In genomic region chr11:17864478-17864941, GRCh38 we compare ENCODE assay signal across 8 cellular contexts.
DNase-seq lines count a peak whose midpoint lies in the region; ATAC-seq, FAIRE-seq and TF ChIP-seq lines count a peak whose summit lies in the region.

No MANE protein-coding gene starts in this region.

- POLR2A ChIA-PET in AG04450 (lab: Yijun Ruan, JAX), result no interaction called here

- H4K20me1 ChIP-seq in OCI-LY3 (ENCODE audit: insufficient read depth, low read length), result no peaks in the 10 kb centered on the region
- H4K20me1 ChIP-seq in hepatocyte (ENCODE audit: insufficient read depth, poor library complexity, severe bottlenecking), result no peaks in the 10 kb centered on the region

- FAIRE-seq in GM12892 (lab: Jason Lieb, UNC), result peak; percentile 57

- H3K36me3 ChIP-seq in OCI-LY3 (replicated peaks; ENCODE audit: low read depth, low read length) (no peaks in the 10 kb centered on the region), hepatocyte (replicated peaks; ENCODE audit: insufficient read depth, low read depth) (no peaks in the 10 kb centered on the region)

- H3K79me2 ChIP-seq in OCI-LY3 (ENCODE audit: low read length) (no peaks in the 10 kb centered on the region), hepatocyte (no peaks in the 10 kb centered on the region)

- H3K27ac ChIP-seq in AG04450 (ENCODE audit: low read depth, low read length) (no peak overlapping the region), OCI-LY3 (ENCODE audit: low read length) (no peak overlapping the region), hepatocyte (no peak overlapping the region)

- peak; percentile 56 for TF ChIP-seq CTCF in AG04450 (IDR thresholded peaks at IDR 0.05; ENCODE audit: low read depth, low read length)
- TF ChIP-seq CTCF in OCI-LY3 (IDR thresholded peaks at IDR 0.05; ENCODE audit: low read depth, low read length), result peak; percentile 67
- TF ChIP-seq CTCF in hepatocyte (IDR thresholded peaks at IDR 0.05; ENCODE audit: poor library complexity), result peak; percentile 48

- DNase-seq in AG04450 (ENCODE audit: low read depth, low spot score) (no peak), GM12892 (ENCODE audit: insufficient read length) (no peak), hepatocyte (ENCODE audit: low spot score) (peak; percentile 45), sciatic nerve (ENCODE audit: low spot score) (no peak), SIG-M5 treated with dmso at 0.1 percent for 504 hours (lab: John Stamatoyannopoulos, UW; ENCODE audit: unreplicated experiment) (no peak)

- H2AFZ ChIP-seq in OCI-LY3 (ENCODE audit: low read depth, low read length) (no peak overlapping the region), hepatocyte (no peak overlapping the region)

- no peak for TF ChIP-seq POLR2A in GM12892 (IDR thresholded peaks at IDR 0.05; ENCODE audit: low read depth, low read length)

- 31% methylated on average over 3 of the region's 3 CpGs for WGBS in hepatocyte (ENCODE audit: low lambda C conversion rate, missing lambda C conversion rate)

- ATAC-seq in HG02571 (IDR thresholded peaks at IDR 0.05; ENCODE audit: unreplicated experiment) (no peak), HG03108 (IDR thresholded peaks at IDR 0.05; ENCODE audit: unreplicated experiment) (no peak), sciatic nerve (no peak)

- H3K4me1 ChIP-seq in OCI-LY3 (ENCODE audit: low read length), result no peaks in the 10 kb centered on the region
- no peaks in the 10 kb centered on the region for H3K4me1 ChIP-seq in hepatocyte (ENCODE audit: insufficient read depth)

- H3K27me3 ChIP-seq in AG04450 (ENCODE audit: control insufficient read depth, insufficient read depth, low read length) (no peaks in the 10 kb centered on the region), OCI-LY3 (ENCODE audit: low read depth, low read length) (no peaks in the 10 kb centered on the region), hepatocyte (no peaks in the 10 kb centered on the region)

- CTCF ChIA-PET in AG04450 (lab: Charles Lee), result interaction anchor here (0.6 to 2.5 kb wide), 7 partner anchors 10 to 133 kb away, joined by 3 to 12 read pairs (median 3); no protein-coding TSS in a partner anchor

- H3K4me2 ChIP-seq in OCI-LY3 (ENCODE audit: low read length) (no peak overlapping the region), hepatocyte (no peak overlapping the region)

- no peaks in the 10 kb centered on the region for H3K9me2 ChIP-seq in hepatocyte (replicated peaks; ENCODE audit: insufficient read depth)

- intact Hi-C loops in sciatic nerve (cut with DNase I), result no loop called here

- H3K9me3 ChIP-seq in AG04450 (ENCODE audit: control insufficient read depth, insufficient read depth, low read length), result no peaks in the 10 kb centered on the region
- H3K9me3 ChIP-seq in OCI-LY3 (ENCODE audit: insufficient read depth, low read length), result no peaks in the 10 kb centered on the region
- H3K9me3 ChIP-seq in hepatocyte (ENCODE audit: low read depth), result no peaks in the 10 kb centered on the region

- H3K4me3 ChIP-seq in AG04450 (ENCODE audit: low read depth, low read length) (no peak overlapping the region), OCI-LY3 (ENCODE audit: low read length) (no peak overlapping the region), hepatocyte (no peak overlapping the region)

- no peak overlapping the region for H3K9ac ChIP-seq in OCI-LY3 (ENCODE audit: low read length)
